Comparison of ENCODE assay signal across 29 cellular contexts in the genomic region with DNA sequence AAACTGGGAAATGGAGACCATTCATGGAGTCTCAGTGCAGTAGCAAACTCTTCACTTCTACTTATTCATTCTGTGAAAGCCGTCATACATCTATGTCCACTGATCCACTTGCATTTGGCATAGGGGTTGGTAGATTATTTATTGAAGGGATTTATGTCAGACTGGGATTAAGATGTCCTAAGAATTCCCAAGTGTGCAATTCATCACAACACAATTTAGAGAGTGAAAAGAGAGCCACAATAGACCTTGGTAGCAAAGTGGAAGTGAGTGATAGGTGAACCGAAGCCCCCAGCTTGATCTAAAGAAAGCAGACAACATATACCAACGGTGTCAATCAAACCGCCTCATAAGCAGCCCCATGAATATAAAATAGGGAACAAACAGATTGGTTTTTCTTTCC.
"Had no signal": no experiment of that assay in that cellular context is flagged by ENCODE, and none has a peak within 500 bp of the region (broad histone marks: within the 10 kb centered on the region; RNA-seq: fewer than 3 reads in every experiment).

No MANE protein-coding gene starts in this region.

- DNase-seq: activated CD4-positive, alpha-beta T cell treated with anti-CD3 and anti-CD28 coated beads for 4 hours; activated CD4-positive, alpha-beta T cell treated with anti-CD3 and anti-CD28 coated beads, Interleukin-2, amount 50 U/mL, for 48 hours; activated CD8-positive, alpha-beta memory T cell treated with anti-CD3 and anti-CD28 coated beads for 24 hours; activated effector memory CD4-positive, alpha-beta T cell treated with Interleukin-2 at 50 U/mL for 16 hours; activated naive CD4-positive, alpha-beta T cell treated with Interleukin-2 at 50 U/mL for 16 hours; adrenal gland; aorta; body of pancreas; dorsolateral prefrontal cortex; effector memory CD4-positive, alpha-beta T cell; erythroblast; head of caudate nucleus; hippocampal formation; immature natural killer cell; kidney; left colon; naive B cell; occipital lobe; right lobe of liver; stimulated activated CD4-positive, alpha-beta T cell treated with anti-CD3 and anti-CD28 coated beads, Interleukin-2, amount 100 ng/mL, for 48 hours; stimulated activated naive CD4-positive, alpha-beta T cell treated with Interleukin-2 at 50 U/mL for 16 hours had no signal

- H3K36me3 Mint-ChIP-seq: activated naive CD8-positive, alpha-beta T cell; immature natural killer cell; mesothelial cell of epicardium; naive B cell; type B pancreatic cell had no signal

- H3K4me1 Mint-ChIP-seq: immature natural killer cell, mesothelial cell of epicardium, naive B cell had no signal

- H3K36me3 ChIP-seq: adrenal gland, cardiac muscle cell, right lobe of liver, vagina had no signal

- H3K27ac ChIP-seq: adrenal gland, body of pancreas, cardiac muscle cell, coronary artery, right lobe of liver, vagina, VCaP had no signal

- H3K4me1 ChIP-seq: body of pancreas, right lobe of liver, vagina had no signal

- ATAC-seq: body of pancreas, left colon, right lobe of liver had no signal

- H3K27me3 Mint-ChIP-seq: activated naive CD8-positive, alpha-beta T cell; naive B cell; type B pancreatic cell had no signal

- FAIRE-seq: kidney had no signal

- H3K9me3 ChIP-seq: adrenal gland, body of pancreas, right lobe of liver, vagina had no signal

- H3K9me3 Mint-ChIP-seq: type B pancreatic cell had no signal

- H3K27ac Mint-ChIP-seq: activated naive CD8-positive, alpha-beta T cell; immature natural killer cell; mesothelial cell of epicardium; naive B cell; type B pancreatic cell had no signal

- H3K27me3 ChIP-seq: adrenal gland, body of pancreas, cardiac muscle cell, dorsolateral prefrontal cortex, right lobe of liver, vagina had no signal

- H3K4me3 ChIP-seq: adrenal gland, body of pancreas, cardiac muscle cell, coronary artery, dorsolateral prefrontal cortex, right lobe of liver, vagina had no signal

- H3K4me3 Mint-ChIP-seq: activated naive CD8-positive, alpha-beta T cell; immature natural killer cell; mesothelial cell of epicardium; naive B cell; neural crest cell; type B pancreatic cell had no signal
